Comparison of ENCODE assay signal across 8 cellular contexts in the genomic region with DNA sequence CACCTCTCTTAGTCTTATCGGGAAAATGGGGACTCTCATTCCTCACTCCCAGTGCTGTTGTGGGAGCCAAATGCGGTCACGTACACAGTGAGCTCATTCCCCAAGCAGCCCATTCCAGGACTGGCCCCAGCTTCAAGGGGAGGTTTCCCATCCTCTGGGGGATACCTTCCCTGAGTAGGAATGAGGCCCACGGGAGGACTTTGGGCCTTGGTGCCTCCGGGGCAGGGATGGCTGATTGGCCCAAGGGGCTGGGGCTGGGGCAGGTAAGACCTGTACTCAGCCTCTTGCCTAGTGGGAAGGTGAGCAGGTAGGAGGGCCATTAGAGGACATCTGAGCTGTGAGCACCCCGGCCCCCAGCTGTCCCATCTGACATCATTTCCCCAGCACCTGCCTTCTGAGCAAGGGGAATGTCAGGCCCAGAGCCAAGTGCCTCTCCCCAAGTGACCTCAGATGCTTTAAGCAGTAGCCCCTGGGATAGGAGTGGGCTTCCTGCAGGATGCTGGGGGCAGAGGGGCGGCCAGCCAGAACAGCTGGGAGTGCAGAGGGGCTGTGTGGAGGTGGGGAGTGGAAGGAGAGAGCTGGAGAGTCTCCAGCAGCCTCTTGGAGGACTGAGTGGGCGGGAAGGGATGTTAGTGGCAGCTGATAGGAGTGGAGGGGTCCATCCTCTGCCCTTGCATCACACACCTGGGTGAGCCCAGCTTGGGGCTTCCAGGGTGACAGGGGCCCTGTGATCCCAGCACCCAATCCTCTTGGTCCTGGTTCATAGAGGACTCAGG. TPM values are rescaled to one million over a fixed set of nuclear protein-coding genes. Genes with fewer than 3 reads are reported as not detected.
DNase-seq lines count a peak whose midpoint lies in the region; ATAC-seq and TF ChIP-seq lines count a peak whose summit lies in the region.

No MANE protein-coding gene starts in this region.

- POLR2A ChIA-PET in activated naive CD8-positive, alpha-beta T cell treated with anti-CD3 and anti-CD28 coated beads, Interleukin-2, amount 10 ng/mL, durations not matched to agents 7 days and 5 days (lab: Charles Lee): no interaction called here

- H3K4me1 Mint-ChIP-seq in activated naive CD8-positive, alpha-beta T cell treated with anti-CD3 and anti-CD28 coated beads, Interleukin-2, amount 10 ng/mL, durations not matched to agents 7 days and 5 days: peaks cover 10% of the 10 kb centered on the region

- DNase-seq in activated naive CD4-positive, alpha-beta T cell treated with Interleukin-2 at 50 U/mL for 16 hours: peak; percentile 1
- no peak for DNase-seq in activated naive CD4-positive, alpha-beta T cell (lab: John Stamatoyannopoulos, UW)
- DNase-seq in activated naive CD8-positive, alpha-beta T cell treated with anti-CD3 and anti-CD28 coated beads, Interleukin-2, amount 10 ng/mL, durations not matched to agents 7 days and 5 days: peak; percentile 24
- peak; percentile 83 for DNase-seq in mesenteric fat pad (ENCODE audit: low spot score)
- DNase-seq in GM10266 (ENCODE audit: extremely low spot score): no peak
- no peak for DNase-seq in SKM-1 treated with dmso at 0.1 percent for 144 hours (lab: John Stamatoyannopoulos, UW; ENCODE audit: unreplicated experiment)
- DNase-seq in AG08395 (ENCODE audit: low spot score): no peak

- no peaks in the 10 kb centered on the region for H3K36me3 Mint-ChIP-seq in activated naive CD8-positive, alpha-beta T cell treated with anti-CD3 and anti-CD28 coated beads, Interleukin-2, amount 10 ng/mL, durations not matched to agents 7 days and 5 days

- no peak for TF ChIP-seq CTCF in GM10266 (IDR thresholded peaks at IDR 0.05; ENCODE audit: control insufficient read depth, insufficient read depth, low read depth, missing control alignments)

- peak overlapping the region; percentile 63 for H3K27ac Mint-ChIP-seq in activated naive CD8-positive, alpha-beta T cell treated with anti-CD3 and anti-CD28 coated beads, Interleukin-2, amount 10 ng/mL, durations not matched to agents 7 days and 5 days

- H3K27me3 Mint-ChIP-seq in activated naive CD8-positive, alpha-beta T cell treated with anti-CD3 and anti-CD28 coated beads, Interleukin-2, amount 10 ng/mL, durations not matched to agents 7 days and 5 days: no peaks in the 10 kb centered on the region

- no peaks in the 10 kb centered on the region for H3K9me3 Mint-ChIP-seq in activated naive CD8-positive, alpha-beta T cell treated with anti-CD3 and anti-CD28 coated beads, Interleukin-2, amount 10 ng/mL, durations not matched to agents 7 days and 5 days

- no peak overlapping the region for H3K4me3 Mint-ChIP-seq in activated naive CD8-positive, alpha-beta T cell treated with anti-CD3 and anti-CD28 coated beads, Interleukin-2, amount 10 ng/mL, durations not matched to agents 7 days and 5 days

- ATAC-seq in activated naive CD8-positive, alpha-beta T cell treated with anti-CD3 and anti-CD28 coated beads, Interleukin-2, amount 10 ng/mL, durations not matched to agents 7 days and 5 days (ENCODE audit: low read depth): no peak
- no peak for ATAC-seq in GM19395 (IDR thresholded peaks at IDR 0.05; ENCODE audit: unreplicated experiment)

RNA-seq across cellular contexts. Expression of a gene that starts 58.4 kb away (rescaled TPM):
- total RNA-seq in activated naive CD8-positive, alpha-beta T cell treated with anti-CD3 and anti-CD28 coated beads, Interleukin-2, amount 10 ng/mL, durations not matched to agents 7 days and 5 days: 10 to 100 TPM; 71.9 to 80.2 TPM
- total RNA-seq in mesenteric fat pad: 67.6 TPM

Comparison
In these comparisons a context has a peak if more than half of its experiments do, and no peak if none do; other contexts are left out.
1. DNase-seq: peak in activated naive CD4-positive, alpha-beta T cell treated with Interleukin-2 at 50 U/mL for 16 hours (single experiment), activated naive CD8-positive, alpha-beta T cell treated with anti-CD3 and anti-CD28 coated beads, Interleukin-2, amount 10 ng/mL, durations not matched to agents 7 days and 5 days (single experiment) and mesenteric fat pad (single experiment); none in activated naive CD4-positive, alpha-beta T cell (0 of 4), GM10266 (single experiment), SKM-1 treated with dmso at 0.1 percent for 144 hours (single experiment) and AG08395 (single experiment).